36 cellular contexts compared by ENCODE assay signal in genomic region chr4:171751538-171751937, GRCh38.
"Had no signal": no experiment of that assay in that cellular context is flagged by ENCODE, and none has a peak within 500 bp of the region (broad histone marks: within the 10 kb centered on the region; RNA-seq: fewer than 3 reads in every experiment).

No MANE protein-coding gene starts in this region.

- H3K9me3 ChIP-seq: MG63 had no signal

- H3K36me3 ChIP-seq: MG63 had no signal

- H3K4me3 ChIP-seq: MG63 had no signal

- H3K27me3 ChIP-seq: MG63 had no signal

- DNase-seq: Karpas-422, Kasumi-1, MG63, MM.1S, MV-4-11, NCI-H1048, NCI-H1092, NCI-H1092 treated with DMSO at 0.1 percent for 48 hours, NCI-H1105, NCI-H1105 treated with DMSO at 0.1 percent for 48 hours, NCI-H1417, NCI-H1417 treated with DMSO at 0.1 percent for 48 hours, NCI-H1436, NCI-H1436 treated with DMSO at 0.1 percent for 48 hours, NCI-H1694, NCI-H1694 treated with DMSO at 0.1 percent for 48 hours, NCI-H187, NCI-H187 treated with DMSO at 0.1 percent for 48 hours, NCI-H1930, NCI-H2029, NCI-H2029 treated with DMSO at 0.1 percent for 48 hours, NCI-H2081, NCI-H2081 treated with DMSO at 0.1 percent for 48 hours, NCI-H2107, NCI-H2171, NCI-H2171 treated with DMSO at 0.1 percent for 48 hours, NCI-H2227 treated with DMSO at 0.1 percent for 48 hours, NCI-H226, NCI-H345, NCI-H446, NCI-H446 treated with DMSO at 0.1 percent for 48 hours, NCI-H510A, NCI-H510A treated with DMSO at 0.1 percent for 48 hours, NCI-H524, NCI-H524 treated with DMSO at 0.1 percent for 48 hours, NCI-H526 had no signal
